ENCODE assay signal across 8 cellular contexts in genomic region chr10:102743078-102743587, GRCh38. TPM values are rescaled to one million over a fixed set of nuclear protein-coding genes. Genes with fewer than 3 reads are reported as not detected.
DNase-seq lines count a peak whose midpoint lies in the region; ATAC-seq and TF ChIP-seq lines count a peak whose summit lies in the region.

No MANE protein-coding gene starts in this region.

- intact Hi-C loops in spleen (cut with DNase I; ENCODE audit: low total_unique reads) = no loop called here

- ATAC-seq in HG03039 (IDR thresholded peaks at IDR 0.05; ENCODE audit: unreplicated experiment) = no peak

- H3K4me1 ChIP-seq in Peyer's patch (peaks cover 0 to 22% (median 2%) of the 10 kb centered on the region in 4 donors), spleen (peaks cover 27 to 58% (median 44%) of the 10 kb centered on the region in 6 donors)

- 45 to 47% (median 47%) methylated on average over 7 of the region's 7 CpGs for whole genome bisulfite sequencing in spleen, 5 donors

- peak overlapping the region in 3 of 4 donors; percentile 1 to 84 (median 9) for H3K4me3 ChIP-seq in Peyer's patch
- H3K4me3 ChIP-seq in fibroblast of mammary gland (ENCODE audit: control insufficient read depth, low read depth, low read length) = peak overlapping the region; percentile 24
- peak overlapping the region in 7 of 8 donors; percentile 2 to 99 (median 95) for H3K4me3 ChIP-seq in spleen

- H3K36me3 ChIP-seq in Peyer's patch (no peaks in the 10 kb centered on the region), spleen (peaks cover 0 to 5% (median 0%) of the 10 kb centered on the region in 6 donors)

- no peaks in the 10 kb centered on the region for H3K27me3 ChIP-seq in Peyer's patch
- no peaks in the 10 kb centered on the region for H3K27me3 ChIP-seq in spleen (replicated peaks in 1 of 7)

- TF ChIP-seq POLR2A in Peyer's patch (IDR thresholded peaks at IDR 0.05) = no peak
- TF ChIP-seq POLR2A in spleen (IDR thresholded peaks at IDR 0.05) = no peak

- TF ChIP-seq CTCF in Peyer's patch (IDR thresholded peaks at IDR 0.05) (no peak), fibroblast of mammary gland (conservative IDR thresholded peaks at IDR 0.05; ENCODE audit: control insufficient read depth, insufficient read depth, low read depth, low read length) (no peak), spleen (IDR thresholded peaks at IDR 0.05 in 8 of 11, conservative IDR thresholded peaks at IDR 0.05 in 3 of 11) (no peak)

- no peak overlapping the region for H3K27ac ChIP-seq in Peyer's patch
- peak overlapping the region in 7 of 8 donors; percentile 13 to 97 (median 89) for H3K27ac ChIP-seq in spleen

- peak; percentile 83 for DNase-seq in NCI-H510A treated with DMSO at 0.1 percent for 48 hours (lab: John Stamatoyannopoulos, UW)
- DNase-seq in NCI-H510A (lab: John Stamatoyannopoulos, UW) = no peak
- no peak for DNase-seq in Peyer's patch
- DNase-seq in fibroblast of mammary gland (ENCODE audit: low read depth) = no peak
- DNase-seq in spleen = no peak
- no peak for DNase-seq in NCI-H1694 (lab: John Stamatoyannopoulos, UW)
- DNase-seq in GF-D8 (lab: John Stamatoyannopoulos, UW) = no peak

- no peaks in the 10 kb centered on the region for H3K9me3 ChIP-seq in Peyer's patch
- no peaks in the 10 kb centered on the region for H3K9me3 ChIP-seq in spleen

RNA-seq across cellular contexts. Expression of gene WBP1L, which starts 0.6 kb away (rescaled TPM):
- total RNA-seq in Peyer's patch (10 to 100 TPM; 38.0 to 78.3 (median 65.8) TPM), spleen (100 to 1,000 TPM in 2 of 7 donors, 10 to 100 TPM in 5; 38.6 to 149 (median 55.4) TPM)
- 10 to 100 TPM; 15.9 to 24.1 (median 16.1) TPM for polyA plus RNA-seq in spleen

RNA-seq across cellular contexts. Expression of gene SFXN2, which starts 28.7 kb away (rescaled TPM):
- 10 to 100 TPM in 1 of 4 donors, 1 to 10 TPM in 3; 1.9 to 37.1 (median 8.0) TPM for total RNA-seq in Peyer's patch
- total RNA-seq in spleen = 10 to 100 TPM in 5 of 7 donors, 1 to 10 TPM in 2; 5.5 to 12.8 (median 10.5) TPM
- polyA plus RNA-seq in spleen = 1 to 10 TPM; 3.0 to 6.0 (median 5.4) TPM

RNA-seq across cellular contexts. Expression of gene ARL3, which starts 28.9 kb away (rescaled TPM):
- total RNA-seq in Peyer's patch (1 to 10 TPM; 1.4 to 9.1 (median 2.4) TPM), spleen (1 to 10 TPM; 2.2 to 5.1 (median 4.2) TPM)
- polyA plus RNA-seq in spleen = 1 to 10 TPM; 2.6 to 4.1 (median 3.2) TPM

Comparison
In these comparisons a context has a peak if more than half of its experiments do, and no peak if none do; other contexts are left out.
1. H3K27ac ChIP-seq: peak in spleen (7 of 8); none in Peyer's patch (0 of 4).
2. H3K4me3 ChIP-seq: peak in every context shown above with its lines; median percentile 95 in spleen; 24 in fibroblast of mammary gland; 9 in Peyer's patch.